8 cellular contexts compared by ENCODE assay signal in the genomic region with DNA sequence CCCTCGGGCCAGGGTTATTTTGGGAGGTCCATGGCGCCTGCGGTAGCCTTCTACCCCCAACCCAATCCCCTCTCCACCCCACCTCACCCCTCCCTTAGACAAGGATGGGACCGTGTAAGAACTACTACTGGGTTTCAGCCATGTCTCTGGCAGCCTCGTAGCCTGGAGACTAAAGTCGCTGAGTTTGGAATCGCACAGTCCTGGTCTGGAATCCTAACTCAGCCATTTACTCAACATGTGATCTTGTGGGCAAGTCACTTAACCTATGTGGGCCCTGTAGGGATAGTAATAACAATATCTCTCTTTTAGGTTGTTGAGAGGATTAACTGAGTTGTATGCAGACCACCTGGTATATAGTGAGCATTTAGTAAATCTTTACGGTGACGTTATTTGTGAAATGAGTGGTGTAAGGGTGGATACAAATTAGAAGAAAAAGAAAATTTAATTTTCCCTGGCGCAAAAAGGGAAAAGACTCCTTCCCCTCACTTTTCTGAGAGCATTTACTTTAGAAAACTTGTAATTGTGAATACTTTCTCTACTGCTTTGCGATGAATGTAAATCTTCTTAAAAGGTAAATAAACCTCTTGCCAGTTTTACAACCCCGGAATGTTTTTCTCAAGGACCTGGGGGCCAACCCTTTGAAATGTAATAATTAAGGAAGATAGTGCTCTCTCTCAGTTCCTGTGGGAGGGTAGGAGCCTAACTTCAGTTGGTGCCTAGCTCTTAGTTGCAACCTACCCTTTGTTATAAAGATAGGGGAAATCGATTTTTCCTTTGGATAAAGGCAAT. TPM values are rescaled to one million over a fixed set of nuclear protein-coding genes. Genes with fewer than 3 reads are reported as not detected.
A peak's percentile ranks its signal among the peaks of the same experiment; 100 is the strongest.
DNase-seq lines count a peak whose midpoint lies in the region; ATAC-seq, FAIRE-seq and TF ChIP-seq lines count a peak whose summit lies in the region.

No MANE protein-coding gene starts in this region.

- no peaks in the 10 kb centered on the region for H3K9me2 ChIP-seq in SU-DHL-6 (replicated peaks; ENCODE audit: insufficient read depth, low read length)

- no peaks in the 10 kb centered on the region; the same call in 1 of the 2 replicates for H3F3A ChIP-seq in SU-DHL-6 (ENCODE audit: insufficient read depth)

- peak overlapping the region; percentile 66 for H2AFZ ChIP-seq in SU-DHL-6 (ENCODE audit: low read depth, low read length, severe bottlenecking)

- H3K4me2 ChIP-seq in SU-DHL-6 (ENCODE audit: low read depth, low read length, poor library complexity, severe bottlenecking) = peak overlapping the region; percentile 86

- H4K20me1 ChIP-seq in SU-DHL-6 (ENCODE audit: low read depth, low read length) = no peaks in the 10 kb centered on the region

- H3K27me3 ChIP-seq in BJ (ENCODE audit: control insufficient read depth, insufficient read depth, low read length) = no peaks in the 10 kb centered on the region
- no peaks in the 10 kb centered on the region for H3K27me3 ChIP-seq in SU-DHL-6 (ENCODE audit: low read length)
- H3K27me3 ChIP-seq in pancreas = no peaks in the 10 kb centered on the region

- no peak for FAIRE-seq in pancreas (lab: Jason Lieb, UNC)

- POLR2A ChIA-PET in BJ (lab: Charles Lee) = interaction anchor here (1.9 kb wide), 1 partner anchor 14 kb away, joined by 8 read pairs; the partner anchor contains the start of gene OSCP1

- TF ChIP-seq CTCF in BJ (IDR thresholded peaks at IDR 0.05; ENCODE audit: insufficient read depth, low read depth, low read length) (no peak), SU-DHL-6 (IDR thresholded peaks at IDR 0.05; ENCODE audit: insufficient read depth, low read length, poor library complexity, severe bottlenecking) (no peak), fibroblast of villous mesenchyme (IDR thresholded peaks at IDR 0.05; ENCODE audit: insufficient read depth, low read depth, low read length) (no peak), pancreas (IDR thresholded peaks at IDR 0.05) (no peak)

- DNase-seq in BJ (ENCODE audit: low read depth) (no peak), GM19238 (ENCODE audit: insufficient read length, low spot score) (peak; percentile 45), fibroblast of villous mesenchyme (ENCODE audit: low read depth) (no peak), pancreas (no peak)

- H3K4me3 ChIP-seq in BJ (ENCODE audit: low read depth, low read length) (peak overlapping the region; percentile 81), SU-DHL-6 (ENCODE audit: insufficient read depth, low read length, poor library complexity, severe bottlenecking) (peak overlapping the region; percentile 83), fibroblast of villous mesenchyme (ENCODE audit: low read depth, low read length) (peak overlapping the region; percentile 90), pancreas (peak overlapping the region; percentile 70 to 95 (median 90))

- peak overlapping the region; percentile 69 for H3K27ac ChIP-seq in SU-DHL-6 (ENCODE audit: low read depth, low read length)
- H3K27ac ChIP-seq in pancreas = peak overlapping the region; percentile 70 to 92 (median 88)

- H3K9me3 ChIP-seq in SU-DHL-6 (ENCODE audit: insufficient read depth, low read length) = no peaks in the 10 kb centered on the region
- H3K9me3 ChIP-seq in pancreas = no peaks in the 10 kb centered on the region

- ATAC-seq in HG03442 (IDR thresholded peaks at IDR 0.05; ENCODE audit: unreplicated experiment) = peak; percentile 24
- peak; percentile 45 to 54 (median 52) for ATAC-seq in pancreas
- ATAC-seq in HG03469 (IDR thresholded peaks at IDR 0.05; ENCODE audit: unreplicated experiment) = no peak
- ATAC-seq in GM21360 (IDR thresholded peaks at IDR 0.05; ENCODE audit: unreplicated experiment) = no peak

- H3K79me2 ChIP-seq in SU-DHL-6 (ENCODE audit: insufficient read depth, low read length) = peaks cover 11% of the 10 kb centered on the region; the same call in 1 of the 2 replicates

- intact Hi-C loops in pancreas (cut with DNase I) = no loop called here

- H3K9ac ChIP-seq in SU-DHL-6 (ENCODE audit: low read length) = peak overlapping the region; percentile 80

- CTCF ChIA-PET in BJ (lab: Yijun Ruan, JAX) = no interaction called here

- H3K36me3 ChIP-seq in BJ (ENCODE audit: control insufficient read depth, insufficient read depth, low read length) = peaks cover 11% of the 10 kb centered on the region
- H3K36me3 ChIP-seq in SU-DHL-6 (ENCODE audit: low read length) = no peaks in the 10 kb centered on the region
- H3K36me3 ChIP-seq in pancreas = no peaks in the 10 kb centered on the region

- H3K4me1 ChIP-seq in pancreas = peaks cover 6 to 18% (median 9%) of the 10 kb centered on the region in 3 donors

- WGBS in pancreas, 2 donors = 26 to 28% methylated on average over 13 of the region's 13 CpGs

RNA-seq across cellular contexts. Expression of gene MRPS15, which starts 0.6 kb away (rescaled TPM):
- polyA plus RNA-seq in BJ (2011; rRNA removed) (34.4 and 57.3 TPM in 2 replicates), pancreas (10 to 100 TPM; 62.6 to 79.3 TPM)
- 7.3 and 9.6 TPM in 2 replicates for polyA minus RNA-seq in BJ (2011; rRNA and poly(A)+ RNA removed)
- total RNA-seq in fibroblast of villous mesenchyme (63.5 and 83.8 TPM in 2 replicates), pancreas (10 to 100 TPM; 20.4 to 27.8 (median 26.1) TPM)

RNA-seq across cellular contexts. Expression of gene OSCP1, which starts 14.5 kb away (rescaled TPM):
- polyA plus RNA-seq in BJ (2011; rRNA removed) (9.6 and 11.5 TPM in 2 replicates), pancreas (1 to 10 TPM; 5.2 to 9.8 TPM)
- 8.2 and 11.7 TPM in 2 replicates for polyA minus RNA-seq in BJ (2011; rRNA and poly(A)+ RNA removed)
- total RNA-seq in fibroblast of villous mesenchyme (6.0 and 8.1 TPM in 2 replicates), pancreas (1 to 10 TPM; 3.3 to 5.6 (median 4.7) TPM)

RNA-seq across cellular contexts. Expression of gene CSF3R, which starts 17.9 kb away (rescaled TPM):
- not detected in 2 replicates for polyA plus RNA-seq in BJ (2011; rRNA removed)
- not detected in 2 replicates for polyA minus RNA-seq in BJ (2011; rRNA and poly(A)+ RNA removed)
- total RNA-seq in fibroblast of villous mesenchyme = 0.32 TPM in 1 of 2 replicates, not detected in the other
- total RNA-seq in pancreas = 10 to 100 TPM in 1 of 6 donors, 1 to 10 TPM in 4, under 1 TPM in 1; 0.47 to 13.4 (median 3.4) TPM
- 1 to 10 TPM; 2.4 to 2.9 TPM for polyA plus RNA-seq in pancreas

Comparison
In these comparisons a context has a peak if more than half of its experiments do, and no peak if none do; other contexts are left out.
1. ATAC-seq: peak in HG03442 (single experiment) and pancreas (4 of 4); none in HG03469 (single experiment) and GM21360 (single experiment).
2. Peak in every context shown above with its lines, with median percentiles within 50 percentile points of each other: H3K4me3 ChIP-seq.